In the genomic region with DNA sequence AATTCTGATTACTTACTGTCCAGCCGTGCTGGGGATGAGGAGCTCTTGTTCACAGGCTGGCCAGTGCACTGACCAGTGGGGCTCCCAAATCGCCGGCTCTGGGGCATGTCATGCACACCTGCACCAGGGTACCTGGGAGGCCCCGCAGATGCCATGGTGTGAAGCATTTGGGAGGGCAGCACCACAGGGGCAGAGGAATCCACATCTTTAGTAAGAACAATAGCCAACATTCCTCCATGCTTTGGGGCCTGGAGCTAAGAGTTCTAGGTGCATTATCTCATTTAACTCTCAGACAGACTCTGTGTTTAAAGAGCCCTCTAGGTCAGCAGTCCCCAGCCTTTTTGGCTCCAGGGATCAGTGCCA, we compare ENCODE assay signal across 23 cellular contexts.
A peak's percentile ranks its signal among the peaks of the same experiment; 100 is the strongest.
DNase-seq lines count a peak whose midpoint lies in the region; FAIRE-seq and TF ChIP-seq lines count a peak whose summit lies in the region.
"Had no signal": no experiment of that assay in that cellular context is flagged by ENCODE, and none has a peak within 500 bp of the region (broad histone marks: within the 10 kb centered on the region; RNA-seq: fewer than 3 reads in every experiment).

No MANE protein-coding gene starts in this region.

- H3K4me3 ChIP-seq in kidney (ENCODE audit: low read length in 2 of 2), result no peak overlapping the region
- H3K4me3 ChIP-seq: BLaER1 had no signal

- H3K9ac ChIP-seq in kidney (ENCODE audit: low read length in 2 of 2), result no peak overlapping the region
- H3K9ac ChIP-seq: BLaER1, KMS-11 had no signal

- intact Hi-C loops in activated CD4-positive, alpha-beta memory T cell treated with anti-CD3 and anti-CD28 coated beads for 36 hours (cut with micrococcal nuclease), result no loop called here
- intact Hi-C loops in kidney (cut with DNase I) (no loop called here), posterior vena cava (cut with DNase I) (loop anchor here in 1 of 2 donors (2.0 kb wide), 1 partner anchor 67 kb away; no protein-coding TSS in a partner anchor)

- CTCF ChIA-PET in activated CD4-positive, alpha-beta memory T cell treated with anti-CD3 and anti-CD28 coated beads, Interleukin-2, amount 10 ng/mL, durations not matched to agents 7 days and 5 days (lab: Charles Lee), result no interaction called here
- CTCF ChIA-PET in activated CD4-positive, alpha-beta memory T cell treated with anti-CD3 and anti-CD28 coated beads for 36 hours (lab: Charles Lee), result no interaction called here

- DNase-seq in activated CD4-positive, alpha-beta memory T cell treated with anti-CD3 and anti-CD28 coated beads, Interleukin-2, amount 10 ng/mL, durations not matched to agents 7 days and 5 days, result peak; percentile 9
- no peak for DNase-seq in activated CD4-positive, alpha-beta memory T cell treated with anti-CD3 and anti-CD28 coated beads for 36 hours
- DNase-seq in chondrocyte (ENCODE audit: low spot score) (no peak), kidney (peak; percentile 42), posterior vena cava (ENCODE audit: low spot score) (peak; percentile 48), SW 1271 (lab: John Stamatoyannopoulos, UW) (no peak), NCI-H1930 (lab: John Stamatoyannopoulos, UW) (no peak)
- no peak for DNase-seq in activated effector memory CD4-positive, alpha-beta T cell treated with anti-CD3 and anti-CD28 coated beads, Interleukin-2, amount 50 U/mL, for 16 hours
- DNase-seq: ACHN; CD4-positive, alpha-beta T cell; COR-L47; DMS79; IMR-90; NCI-H1105; NCI-H146; NCI-H2029 treated with DMSO at 0.1 percent for 48 hours; NCI-H2171 treated with DMSO at 0.1 percent for 48 hours; NCI-H524 treated with DMSO at 0.1 percent for 48 hours; Right ventricle myocardium superior had no signal

- no peaks in the 10 kb centered on the region for H3K4me1 ChIP-seq in kidney (ENCODE audit: control insufficient read depth in 1 of 2, insufficient read depth in 1 of 2, low read depth in 1 of 2, low read length in 2 of 2)

- H3K9me3 ChIP-seq in kidney (ENCODE audit: control insufficient read depth in 1 of 2, low read length in 2 of 2), result no peaks in the 10 kb centered on the region
- H3K9me3 ChIP-seq: BLaER1 had no signal

- no peak overlapping the region for H3K27ac Mint-ChIP-seq in activated CD4-positive, alpha-beta memory T cell treated with anti-CD3 and anti-CD28 coated beads, Interleukin-2, amount 10 ng/mL, durations not matched to agents 7 days and 5 days
- H3K27ac Mint-ChIP-seq in activated CD4-positive, alpha-beta memory T cell treated with anti-CD3 and anti-CD28 coated beads for 36 hours, result no peak overlapping the region
- H3K27ac Mint-ChIP-seq in chondrocyte (ENCODE audit: unreplicated experiment), result peak overlapping the region; percentile 22
- H3K27ac Mint-ChIP-seq: CD4-positive, alpha-beta T cell had no signal

- FAIRE-seq in kidney (lab: Jason Lieb, UNC), result no peak
- FAIRE-seq: RCC 7860 had no signal

- H3K27ac ChIP-seq in kidney (ENCODE audit: low read depth in 2 of 2, low read length in 2 of 2), result no peak overlapping the region
- H3K27ac ChIP-seq: 22Rv1, BLaER1, KMS-11 had no signal

- no peaks in the 10 kb centered on the region for H3K9me3 Mint-ChIP-seq in activated CD4-positive, alpha-beta memory T cell treated with anti-CD3 and anti-CD28 coated beads, Interleukin-2, amount 10 ng/mL, durations not matched to agents 7 days and 5 days
- no peaks in the 10 kb centered on the region for H3K9me3 Mint-ChIP-seq in activated CD4-positive, alpha-beta memory T cell treated with anti-CD3 and anti-CD28 coated beads for 36 hours
- H3K9me3 Mint-ChIP-seq in chondrocyte (ENCODE audit: low read depth), result peaks cover 2% of the 10 kb centered on the region
- H3K9me3 Mint-ChIP-seq: CD4-positive, alpha-beta T cell had no signal

- no peaks in the 10 kb centered on the region for H3K36me3 Mint-ChIP-seq in activated CD4-positive, alpha-beta memory T cell treated with anti-CD3 and anti-CD28 coated beads, Interleukin-2, amount 10 ng/mL, durations not matched to agents 7 days and 5 days (ENCODE audit: low read depth)
- no peaks in the 10 kb centered on the region for H3K36me3 Mint-ChIP-seq in activated CD4-positive, alpha-beta memory T cell treated with anti-CD3 and anti-CD28 coated beads for 36 hours
- no peaks in the 10 kb centered on the region for H3K36me3 Mint-ChIP-seq in chondrocyte (ENCODE audit: low read depth)

- no peak overlapping the region for H3K4me3 Mint-ChIP-seq in activated CD4-positive, alpha-beta memory T cell treated with anti-CD3 and anti-CD28 coated beads, Interleukin-2, amount 10 ng/mL, durations not matched to agents 7 days and 5 days
- H3K4me3 Mint-ChIP-seq in activated CD4-positive, alpha-beta memory T cell treated with anti-CD3 and anti-CD28 coated beads for 36 hours, result no peak overlapping the region
- no peak overlapping the region for H3K4me3 Mint-ChIP-seq in chondrocyte (ENCODE audit: unreplicated experiment)
- H3K4me3 Mint-ChIP-seq: CD4-positive, alpha-beta T cell had no signal

- POLR2A ChIA-PET in activated CD4-positive, alpha-beta memory T cell treated with anti-CD3 and anti-CD28 coated beads, Interleukin-2, amount 10 ng/mL, durations not matched to agents 7 days and 5 days (lab: Charles Lee), result no interaction called here
- POLR2A ChIA-PET in activated CD4-positive, alpha-beta memory T cell treated with anti-CD3 and anti-CD28 coated beads for 36 hours (lab: Charles Lee), result no interaction called here

- H3K4me1 Mint-ChIP-seq in activated CD4-positive, alpha-beta memory T cell treated with anti-CD3 and anti-CD28 coated beads, Interleukin-2, amount 10 ng/mL, durations not matched to agents 7 days and 5 days, result no peaks in the 10 kb centered on the region
- H3K4me1 Mint-ChIP-seq in activated CD4-positive, alpha-beta memory T cell treated with anti-CD3 and anti-CD28 coated beads for 36 hours (ENCODE audit: low read depth), result no peaks in the 10 kb centered on the region
- peaks cover 46% of the 10 kb centered on the region for H3K4me1 Mint-ChIP-seq in chondrocyte (ENCODE audit: low read depth)

- no peak for TF ChIP-seq CTCF in chondrocyte (IDR thresholded peaks at IDR 0.05)
- no peak for TF ChIP-seq CTCF in kidney (IDR thresholded peaks at IDR 0.05; ENCODE audit: borderline replicate concordance, extremely low read depth, insufficient read depth)

- no peaks in the 10 kb centered on the region for H3K36me3 ChIP-seq in kidney (ENCODE audit: control insufficient read depth in 1 of 2, insufficient read depth in 2 of 2, low read length in 2 of 2)
- H3K36me3 ChIP-seq: BLaER1 had no signal

- H3K27me3 Mint-ChIP-seq in activated CD4-positive, alpha-beta memory T cell treated with anti-CD3 and anti-CD28 coated beads, Interleukin-2, amount 10 ng/mL, durations not matched to agents 7 days and 5 days, result peaks cover 30% of the 10 kb centered on the region
- peaks cover 18% of the 10 kb centered on the region for H3K27me3 Mint-ChIP-seq in activated CD4-positive, alpha-beta memory T cell treated with anti-CD3 and anti-CD28 coated beads for 36 hours
- H3K27me3 Mint-ChIP-seq in chondrocyte (ENCODE audit: low read depth), result no peaks in the 10 kb centered on the region

Comparison
In these comparisons a context has a peak if more than half of its experiments do, and no peak if none do; other contexts are left out.
1. DNase-seq: peak in activated CD4-positive, alpha-beta memory T cell treated with anti-CD3 and anti-CD28 coated beads, Interleukin-2, amount 10 ng/mL, durations not matched to agents 7 days and 5 days (single experiment), kidney (single experiment) and posterior vena cava (single experiment); none in activated CD4-positive, alpha-beta memory T cell treated with anti-CD3 and anti-CD28 coated beads for 36 hours (single experiment), chondrocyte (single experiment), activated effector memory CD4-positive, alpha-beta T cell treated with anti-CD3 and anti-CD28 coated beads, Interleukin-2, amount 50 U/mL, for 16 hours (single experiment), SW 1271 (0 of 2) and NCI-H1930 (0 of 2).